In the genomic region with DNA sequence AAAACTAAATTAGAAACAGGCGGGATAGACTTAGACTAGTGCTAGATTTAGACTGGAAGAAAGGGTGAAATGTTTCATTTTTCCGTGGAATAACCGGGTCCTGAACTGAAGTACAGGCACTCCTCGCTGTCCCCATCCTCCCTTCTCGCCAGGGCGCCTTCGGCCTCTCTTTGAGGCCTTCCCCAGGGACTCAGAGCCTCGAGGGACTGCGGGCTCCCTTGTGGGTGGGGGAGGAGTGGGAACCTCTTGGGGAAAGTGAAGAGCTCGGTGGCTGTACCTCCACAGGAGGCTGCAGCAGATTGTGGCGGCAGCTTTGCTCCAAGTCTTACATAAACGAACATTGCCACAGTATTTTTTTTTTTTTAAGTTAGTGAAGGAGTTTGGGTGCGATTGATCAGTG, we compare ENCODE assay signal across 6 cellular contexts.
"Had no signal": no experiment of that assay in that cellular context is flagged by ENCODE, and none has a peak within 500 bp of the region (broad histone marks: within the 10 kb centered on the region; RNA-seq: fewer than 3 reads in every experiment).

No MANE protein-coding gene starts in this region.

- H3K36me3 Mint-ChIP-seq: IgD-negative memory B cell had no signal

- H3K27ac ChIP-seq: KMS-11 had no signal

- H3K9ac ChIP-seq: KMS-11 had no signal

- H3K4me1 Mint-ChIP-seq: GM23338, H9, IgD-negative memory B cell had no signal

- H2AFZ ChIP-seq: GM23338 had no signal

- DNase-seq: H9, HCEC 1CT, KBM-7 had no signal

- H3K27me3 Mint-ChIP-seq: IgD-negative memory B cell had no signal

- H3K9me3 Mint-ChIP-seq: GM23338, H9 had no signal

- H3K27ac Mint-ChIP-seq: GM23338, H9, IgD-negative memory B cell had no signal

- H3K4me2 ChIP-seq: GM23338, KMS-11 had no signal

- ATAC-seq: GM23338 had no signal

- H3K4me3 Mint-ChIP-seq: GM23338, H9, IgD-negative memory B cell had no signal

- H3K4me3 ChIP-seq: GM23338 had no signal
